In the genomic region with DNA sequence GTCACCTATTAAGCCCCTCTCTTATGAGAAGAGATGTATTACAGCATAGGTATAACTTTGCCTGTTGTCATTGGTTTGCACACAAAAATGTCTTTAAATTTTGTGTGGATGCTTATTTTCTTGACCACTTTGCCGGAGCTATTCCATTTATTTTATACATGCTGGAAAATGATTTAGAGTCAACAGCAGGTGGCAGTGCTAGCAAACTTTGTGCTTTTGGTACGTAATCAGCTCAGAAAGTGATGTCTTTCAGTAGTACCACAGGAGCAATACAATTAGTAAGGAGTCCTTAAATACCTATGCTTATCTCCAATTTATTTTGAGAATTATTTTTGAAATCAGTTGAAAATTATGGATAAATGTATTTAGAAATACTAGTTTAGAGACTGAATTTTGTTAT, we compare ENCODE assay signal across 8 cellular contexts. TPM values are rescaled to one million over a fixed set of nuclear protein-coding genes. Genes with fewer than 3 reads are reported as not detected.
DNase-seq lines count a peak whose midpoint lies in the region; ATAC-seq and TF ChIP-seq lines count a peak whose summit lies in the region.

No MANE protein-coding gene starts in this region.

- H3K4me1 Mint-ChIP-seq in neural progenitor cell: no peaks in the 10 kb centered on the region

- no peaks in the 10 kb centered on the region for H3F3A ChIP-seq in neural progenitor cell (ENCODE audit: low read depth)

- peak; percentile 66 for DNase-seq in SIG-M5 treated with dmso at 0.1 percent for 504 hours (lab: John Stamatoyannopoulos, UW; ENCODE audit: unreplicated experiment)
- no peak for DNase-seq in SIG-M5 (lab: John Stamatoyannopoulos, UW)
- peak; percentile 29 for DNase-seq in NCI-H82 treated with DMSO at 0.1 percent for 48 hours (lab: John Stamatoyannopoulos, UW; ENCODE audit: unreplicated experiment)
- peak in 3 of 10 donors; percentile 17 to 51 (median 38) for DNase-seq in dorsolateral prefrontal cortex
- DNase-seq in neural progenitor cell (ENCODE audit: low spot score): peak; percentile 72

- H4K20me1 ChIP-seq in neural progenitor cell (ENCODE audit: low read depth): no peaks in the 10 kb centered on the region

- no peaks in the 10 kb centered on the region for H3K79me2 ChIP-seq in neural progenitor cell (ENCODE audit: low read depth)

- no peaks in the 10 kb centered on the region for H3K4me1 ChIP-seq in neural progenitor cell

- H3K36me3 Mint-ChIP-seq in neural progenitor cell: no peaks in the 10 kb centered on the region

- H3K27me3 ChIP-seq in dorsolateral prefrontal cortex (no peaks in the 10 kb centered on the region), neural progenitor cell (no peaks in the 10 kb centered on the region)

- H3K9me3 ChIP-seq in neural progenitor cell (ENCODE audit: low read depth): no peaks in the 10 kb centered on the region

- H3K27ac Mint-ChIP-seq in neural progenitor cell: no peak overlapping the region

- H3K4me2 ChIP-seq in neural progenitor cell: no peak overlapping the region

- H3K27me3 Mint-ChIP-seq in neural progenitor cell (ENCODE audit: insufficient read depth, low read depth): no peaks in the 10 kb centered on the region

- no peak overlapping the region for H3K4me3 ChIP-seq in dorsolateral prefrontal cortex
- no peak overlapping the region for H3K4me3 ChIP-seq in neural progenitor cell

- H3K9me3 Mint-ChIP-seq in neural progenitor cell: no peaks in the 10 kb centered on the region

- H3K27ac ChIP-seq in dorsolateral prefrontal cortex (no peak overlapping the region), neural progenitor cell (no peak overlapping the region)

- no peak overlapping the region for H3K9ac ChIP-seq in neural progenitor cell

- no peak overlapping the region for H3K4me3 Mint-ChIP-seq in neural progenitor cell

- peak; percentile 58 for ATAC-seq in HG03378 (IDR thresholded peaks at IDR 0.05; ENCODE audit: unreplicated experiment)
- no peak for ATAC-seq in GM19023 (IDR thresholded peaks at IDR 0.05; ENCODE audit: unreplicated experiment)
- ATAC-seq in HG02763 (IDR thresholded peaks at IDR 0.05; ENCODE audit: unreplicated experiment): no peak

- H2AFZ ChIP-seq in neural progenitor cell (replicated peaks): no peak overlapping the region

- TF ChIP-seq CTCF in dorsolateral prefrontal cortex (IDR thresholded peaks at IDR 0.05 in 54 of 56, conservative IDR thresholded peaks at IDR 0.05 in 2 of 56; ENCODE audit: low read depth in 1 of 56, partially characterized antibody in 56 of 56) (peak; percentile 38 to 79 (median 65)), neural progenitor cell (IDR thresholded peaks at IDR 0.05) (peak; percentile 81)

- intact Hi-C loops in dorsolateral prefrontal cortex (cut with DNase I): loop anchor here (5.0 to 10.0 kb wide), 3 partner anchors 222 to 600 kb away; no protein-coding TSS in a partner anchor

- no peaks in the 10 kb centered on the region for H3K36me3 ChIP-seq in neural progenitor cell

RNA-seq across cellular contexts. Expression of a gene that starts 19.8 kb away (rescaled TPM):
- 10 to 100 TPM in 117 of 120 experiments, 1 to 10 TPM in 3; 4.2 to 29.6 (median 15.9) TPM for total RNA-seq in dorsolateral prefrontal cortex
- 31.3 and 49.8 TPM in 2 replicates for total RNA-seq in neural progenitor cell (ENCODE audit: low replicate concordance)
